10 cellular contexts compared by ENCODE assay signal in genomic region chr2:8662239-8662879, GRCh38. TPM values are rescaled to one million over a fixed set of nuclear protein-coding genes. Genes with fewer than 3 reads are reported as not detected.
A peak's percentile ranks its signal among the peaks of the same experiment; 100 is the strongest.
DNase-seq lines count a peak whose midpoint lies in the region; ATAC-seq and TF ChIP-seq lines count a peak whose summit lies in the region.
"Had no signal": no experiment of that assay in that cellular context is flagged by ENCODE, and none has a peak within 500 bp of the region (broad histone marks: within the 10 kb centered on the region; RNA-seq: fewer than 3 reads in every experiment).

No MANE protein-coding gene starts in this region.

- H3K4me3 ChIP-seq in AG10803 (ENCODE audit: low read length): peak overlapping the region; percentile 12
- H3K4me3 ChIP-seq in brain microvascular endothelial cell (ENCODE audit: low read depth, low read length): no peak overlapping the region
- H3K4me3 ChIP-seq in mucosa of descending colon: no peak overlapping the region
- H3K4me3 ChIP-seq: gastrocnemius medialis had no signal

- in situ Hi-C loops in brain microvascular endothelial cell (cut with HindIII; ENCODE audit: low pct_ligation_motif_present, low sequenced_read_pairs): no loop called here

- H3K36me3 ChIP-seq in brain microvascular endothelial cell (replicated peaks) (no peaks in the 10 kb centered on the region), mucosa of descending colon (ENCODE audit: low read depth) (no peaks in the 10 kb centered on the region)
- H3K36me3 ChIP-seq: gastrocnemius medialis had no signal

- no peaks in the 10 kb centered on the region for H3K27me3 ChIP-seq in brain microvascular endothelial cell (replicated peaks)
- H3K27me3 ChIP-seq: gastrocnemius medialis had no signal

- peak; percentile 29 for ATAC-seq in mucosa of descending colon
- ATAC-seq in GM18873 (IDR thresholded peaks at IDR 0.05; ENCODE audit: low FRiP score, unreplicated experiment): no peak
- no peak for ATAC-seq in GM19463 (IDR thresholded peaks at IDR 0.05; ENCODE audit: unreplicated experiment)

- H3K27ac ChIP-seq in brain microvascular endothelial cell: no peak overlapping the region

- intact Hi-C loops in mucosa of descending colon (cut with DNase I, micrococcal nuclease): no loop called here

- no peaks in the 10 kb centered on the region for H3K4me1 ChIP-seq in mucosa of descending colon (ENCODE audit: low read depth)

- peak; percentile 52 for TF ChIP-seq CTCF in AG10803 (conservative IDR thresholded peaks at IDR 0.05; ENCODE audit: low read length)
- TF ChIP-seq CTCF in brain microvascular endothelial cell (IDR thresholded peaks at IDR 0.05; ENCODE audit: low read depth, low read length, missing control alignments): peak; percentile 53
- no peak for TF ChIP-seq CTCF in mucosa of descending colon (IDR thresholded peaks at IDR 0.05)

- DNase-seq in AG10803 (ENCODE audit: low read depth) (peak; percentile 95), HS-5 (ENCODE audit: low read depth) (peak; percentile 73), brain microvascular endothelial cell (no peak), mucosa of descending colon (no peak), NCI-H1417 (lab: John Stamatoyannopoulos, UW) (no peak)
- DNase-seq in activated CD4-positive, CD25-positive, alpha-beta regulatory T cell treated with anti-CD3 and anti-CD28 coated beads, Interleukin-2, amount 50 U/mL, for 72 hours: no peak
- DNase-seq: activated naive CD4-positive, alpha-beta T cell treated with Interleukin-2 at 50 U/mL for 16 hours had no signal

- no peaks in the 10 kb centered on the region for H3K9me3 ChIP-seq in mucosa of descending colon
- H3K9me3 ChIP-seq: gastrocnemius medialis had no signal

RNA-seq across cellular contexts. Expression of gene ID2, which starts 19.5 kb away (rescaled TPM):
- total RNA-seq in mucosa of descending colon: 100 to 1,000 TPM in 2 of 3 donors, 10 to 100 TPM in 1; 97.4 to 190 (median 170) TPM

Comparison
In these comparisons a context has a peak if more than half of its experiments do, and no peak if none do; other contexts are left out.
1. DNase-seq: peak in AG10803 (single experiment) and HS-5 (single experiment); none in brain microvascular endothelial cell (single experiment), mucosa of descending colon (0 of 3), NCI-H1417 (0 of 3) and activated CD4-positive, CD25-positive, alpha-beta regulatory T cell treated with anti-CD3 and anti-CD28 coated beads, Interleukin-2, amount 50 U/mL, for 72 hours (single experiment).